ENCODE assay signal across 8 cellular contexts in the genomic region with DNA sequence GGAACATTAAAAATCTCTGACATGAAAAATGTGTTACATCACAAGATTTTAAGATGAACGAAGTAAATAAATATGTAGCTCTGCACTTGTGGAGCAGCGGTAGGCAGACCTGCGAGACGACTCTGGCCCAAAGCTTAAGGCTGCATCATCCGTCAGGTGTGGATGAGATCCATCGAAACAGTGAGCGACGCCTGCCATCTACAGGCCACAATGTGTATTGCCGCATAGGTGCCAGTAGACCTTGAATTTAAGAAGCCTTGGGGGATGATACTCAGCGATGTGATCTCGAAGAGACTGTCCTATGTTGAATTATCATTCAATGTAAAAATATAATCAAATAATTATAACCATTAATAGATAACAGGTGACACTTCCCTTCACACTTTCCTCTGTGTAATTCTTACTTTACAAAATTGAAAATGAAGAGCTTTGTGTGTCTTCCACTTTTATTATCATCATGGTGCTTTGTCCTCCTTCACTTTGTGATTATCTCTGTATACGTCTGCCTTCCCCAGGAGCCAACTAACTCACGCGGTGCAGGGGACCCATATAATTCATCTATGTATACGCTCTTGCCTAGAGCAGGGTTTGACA.
DNase-seq lines count a peak whose midpoint lies in the region; ATAC-seq and TF ChIP-seq lines count a peak whose summit lies in the region.

No MANE protein-coding gene starts in this region.

- intact Hi-C loops in lower leg skin (cut with DNase I; ENCODE audit: low total_unique reads) = no loop called here

- TF ChIP-seq CTCF in coronary artery (IDR thresholded peaks at IDR 0.05) (peak; percentile 71), lower leg skin (IDR thresholded peaks at IDR 0.05) (peak in 1 of 3 donors; percentile 40)

- 9 to 10% methylated on average over 15 of the region's 15 CpGs for WGBS in lower leg skin, 2 donors

- ATAC-seq in HG03196 (IDR thresholded peaks at IDR 0.05; ENCODE audit: unreplicated experiment) = peak; percentile 95

- TF ChIP-seq POLR2A in lower leg skin (IDR thresholded peaks at IDR 0.05) = no peak

- DNase-seq in C1 segment of cervical spinal cord (lab: John Stamatoyannopoulos, UW) (peak in 10 of 14 donors; percentile 2 to 59 (median 20)), GM19238 (ENCODE audit: insufficient read length, low spot score) (peak; percentile 44), NCI-H446 (lab: John Stamatoyannopoulos, UW) (peak; percentile 49 to 56), coronary artery (ENCODE audit: low spot score) (no peak), lower leg skin (ENCODE audit: low spot score in 2 of 2) (peak; percentile 48 to 89)
- DNase-seq in activated CD4-positive, alpha-beta T cell treated with anti-CD3 and anti-CD28 coated beads for 4 hours = peak; percentile 36 to 57
- DNase-seq in stimulated activated CD4-positive, alpha-beta T cell treated with anti-CD3 and anti-CD28 coated beads, TNF-alpha, amount 100 ng/mL, for 48 hours (ENCODE audit: low read depth in 3 of 3) = peak; percentile 55 to 59 (median 58)

- H3K4me3 ChIP-seq in coronary artery (no peak overlapping the region), lower leg skin (ENCODE audit: low read depth, poor library complexity, severe bottlenecking) (no peak overlapping the region)

- no peak overlapping the region for H3K27ac ChIP-seq in coronary artery
